In genomic region chr14:72738181-72738611, GRCh38 we compare ENCODE assay signal across 14 cellular contexts.
DNase-seq lines count a peak whose midpoint lies in the region; ATAC-seq and TF ChIP-seq lines count a peak whose summit lies in the region.
"Had no signal": no experiment of that assay in that cellular context is flagged by ENCODE, and none has a peak within 500 bp of the region (broad histone marks: within the 10 kb centered on the region; RNA-seq: fewer than 3 reads in every experiment).

No MANE protein-coding gene starts in this region.

- H3K4me1 ChIP-seq in BE2C: peaks cover 62% of the 10 kb centered on the region
- H3K4me1 ChIP-seq: esophagus squamous epithelium had no signal

- DNase-seq in BE2C (peak; percentile 50), EH (ENCODE audit: low read depth) (peak; percentile 45), mesenteric fat pad (ENCODE audit: low spot score) (peak; percentile 28), DMS153 (lab: John Stamatoyannopoulos, UW) (no peak)
- DNase-seq in activated CD8-positive, alpha-beta memory T cell treated with anti-CD3 and anti-CD28 coated beads, Interleukin-2, amount 50 U/mL, for 48 hours: peak; percentile 12
- DNase-seq: activated naive CD8-positive, alpha-beta T cell treated with anti-CD3 and anti-CD28 coated beads, Interleukin-2, amount 10 ng/mL, durations not matched to agents 7 days and 5 days; esophagus squamous epithelium; immature natural killer cell; naive B cell; NCI-H1436; stimulated activated CD4-positive, alpha-beta T cell treated with anti-CD3 and anti-CD28 coated beads, Interleukin-4, amount 100 ng/mL, for 4 hours had no signal

- H3K9me3 ChIP-seq in BE2C: no peaks in the 10 kb centered on the region
- H3K9me3 ChIP-seq: esophagus squamous epithelium had no signal

- TF ChIP-seq CTCF in BE2C (IDR thresholded peaks at IDR 0.05; ENCODE audit: low read depth, low read length): no peak

- 0 out of 2 replicates have a peak overlapping the region, but pooled peaks have one; percentile 7 for H3K4me3 ChIP-seq in BE2C (ENCODE audit: low read depth, low read length)
- H3K4me3 ChIP-seq: esophagus squamous epithelium, lung had no signal

- H3K27me3 ChIP-seq in BE2C: no peaks in the 10 kb centered on the region

- ATAC-seq in HG02970 (IDR thresholded peaks at IDR 0.05; ENCODE audit: low FRiP score, unreplicated experiment) (no peak), GM18858 (IDR thresholded peaks at IDR 0.05; ENCODE audit: unreplicated experiment) (no peak)

- H3K36me3 ChIP-seq in BE2C: no peaks in the 10 kb centered on the region; the same call in 1 of the 2 replicates
- H3K36me3 ChIP-seq: esophagus squamous epithelium had no signal
